In the genomic region with DNA sequence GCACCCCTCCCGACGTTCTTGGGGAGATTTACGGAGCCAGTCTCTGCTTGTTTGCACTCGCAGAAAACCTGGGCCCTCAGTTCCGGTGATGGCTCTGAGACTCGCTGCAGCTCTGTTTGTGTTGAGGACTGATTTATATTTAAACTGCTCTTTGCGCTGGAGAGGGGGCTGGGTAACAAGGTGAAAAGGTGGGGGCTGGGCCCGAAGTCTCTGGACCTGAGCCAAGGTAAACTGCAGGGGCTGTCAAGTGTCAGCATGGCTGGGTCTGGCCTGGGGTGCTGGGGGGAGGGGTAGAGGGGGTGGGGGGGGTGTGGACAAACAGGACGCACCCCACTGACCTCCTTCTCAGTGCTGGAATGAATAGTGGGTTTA, we compare ENCODE assay signal across 9 cellular contexts. TPM values are rescaled to one million over a fixed set of nuclear protein-coding genes. Genes with fewer than 3 reads are reported as not detected.
DNase-seq lines count a peak whose midpoint lies in the region; ATAC-seq and TF ChIP-seq lines count a peak whose summit lies in the region.
"Had no signal": no experiment of that assay in that cellular context is flagged by ENCODE, and none has a peak within 500 bp of the region (broad histone marks: within the 10 kb centered on the region; RNA-seq: fewer than 3 reads in every experiment).

No MANE protein-coding gene starts in this region.

- intact Hi-C loops in activated CD8-positive, alpha-beta T cell treated with anti-CD3 and anti-CD28 coated beads for 36 hours (cut with micrococcal nuclease): no loop called here

- H3K4me3 Mint-ChIP-seq in T-helper 2 cell treated with Interferon-gamma antibody and Interleukin-4, amounts not matched to agents 5 μg/mL and 100 μg/mL, for 36 hours: peak overlapping the region; percentile 4
- peak overlapping the region; percentile 66 for H3K4me3 Mint-ChIP-seq in activated CD8-positive, alpha-beta T cell treated with anti-CD3 and anti-CD28 coated beads for 36 hours

- WGBS in suprapubic skin: 13% methylated on average over 9 of the region's 9 CpGs

- CTCF ChIA-PET in activated CD8-positive, alpha-beta T cell treated with anti-CD3 and anti-CD28 coated beads for 36 hours (lab: Charles Lee): no interaction called here

- peaks cover 56% of the 10 kb centered on the region for H3K27me3 Mint-ChIP-seq in T-helper 2 cell treated with Interferon-gamma antibody and Interleukin-4, amounts not matched to agents 5 μg/mL and 100 μg/mL, for 36 hours (ENCODE audit: low read depth)
- peaks cover 36% of the 10 kb centered on the region for H3K27me3 Mint-ChIP-seq in activated CD8-positive, alpha-beta T cell treated with anti-CD3 and anti-CD28 coated beads for 36 hours

- no peaks in the 10 kb centered on the region for H3K9me3 Mint-ChIP-seq in T-helper 2 cell treated with Interferon-gamma antibody and Interleukin-4, amounts not matched to agents 5 μg/mL and 100 μg/mL, for 36 hours
- H3K9me3 Mint-ChIP-seq in activated CD8-positive, alpha-beta T cell treated with anti-CD3 and anti-CD28 coated beads for 36 hours: no peaks in the 10 kb centered on the region

- peak overlapping the region; percentile 65 for H3K4me3 ChIP-seq in iPS-18c (ENCODE audit: insufficient read depth, low read depth, low read length)
- peak overlapping the region; percentile 69 for H3K4me3 ChIP-seq in suprapubic skin

- ATAC-seq in activated CD8-positive, alpha-beta T cell treated with anti-CD3 and anti-CD28 coated beads for 36 hours: peak; percentile 34

- no peak overlapping the region for H3K27ac ChIP-seq in suprapubic skin

- no peaks in the 10 kb centered on the region for H3K36me3 ChIP-seq in suprapubic skin

- H3K9me3 ChIP-seq in iPS-18c (ENCODE audit: control insufficient read depth, insufficient read depth, low read length) (no peaks in the 10 kb centered on the region), suprapubic skin (no peaks in the 10 kb centered on the region)

- no peak for TF ChIP-seq POLR2A in suprapubic skin (IDR thresholded peaks at IDR 0.05)

- peaks cover 26% of the 10 kb centered on the region for H3K4me1 ChIP-seq in suprapubic skin

- peaks cover 24% of the 10 kb centered on the region for H3K27me3 ChIP-seq in suprapubic skin

- H3K27ac Mint-ChIP-seq in T-helper 2 cell treated with Interferon-gamma antibody and Interleukin-4, amounts not matched to agents 5 μg/mL and 100 μg/mL, for 36 hours: no peak overlapping the region
- H3K27ac Mint-ChIP-seq in activated CD8-positive, alpha-beta T cell treated with anti-CD3 and anti-CD28 coated beads for 36 hours: no peak overlapping the region
- H3K27ac Mint-ChIP-seq: CD4-positive, CD25-positive, alpha-beta regulatory T cell had no signal

- no peaks in the 10 kb centered on the region for H3K36me3 Mint-ChIP-seq in T-helper 2 cell treated with Interferon-gamma antibody and Interleukin-4, amounts not matched to agents 5 μg/mL and 100 μg/mL, for 36 hours (ENCODE audit: low read depth)
- no peaks in the 10 kb centered on the region for H3K36me3 Mint-ChIP-seq in activated CD8-positive, alpha-beta T cell treated with anti-CD3 and anti-CD28 coated beads for 36 hours (ENCODE audit: low read depth)
- H3K36me3 Mint-ChIP-seq: CD4-positive, CD25-positive, alpha-beta regulatory T cell had no signal

- H3K4me1 Mint-ChIP-seq in T-helper 2 cell treated with Interferon-gamma antibody and Interleukin-4, amounts not matched to agents 5 μg/mL and 100 μg/mL, for 36 hours (ENCODE audit: low read depth): peaks cover 2% of the 10 kb centered on the region
- peaks cover 2% of the 10 kb centered on the region for H3K4me1 Mint-ChIP-seq in activated CD8-positive, alpha-beta T cell treated with anti-CD3 and anti-CD28 coated beads for 36 hours (ENCODE audit: low read depth)

- DNase-seq in T-helper 2 cell treated with Interferon-gamma antibody and Interleukin-4, amounts not matched to agents 5 μg/mL and 100 μg/mL, for 36 hours (ENCODE audit: low spot score): no peak
- DNase-seq in T-helper 2 cell: no peak
- DNase-seq in activated CD8-positive, alpha-beta T cell treated with anti-CD3 and anti-CD28 coated beads for 36 hours: peak; percentile 9
- peak in 1 of 2 donors; percentile 52 for DNase-seq in suprapubic skin (ENCODE audit: low spot score in 2 of 2)
- DNase-seq in activated CD4-positive, alpha-beta T cell treated with anti-CD3 and anti-CD28 coated beads, Interleukin-2, amount 50 U/mL, for 4 hours: no peak
- DNase-seq in AG20443 (ENCODE audit: low spot score): no peak
- DNase-seq in OCI-M2 (lab: John Stamatoyannopoulos, UW; ENCODE audit: unreplicated experiment): no peak
- DNase-seq: CD4-positive, CD25-positive, alpha-beta regulatory T cell had no signal

- TF ChIP-seq CTCF in activated CD8-positive, alpha-beta T cell treated with anti-CD3 and anti-CD28 coated beads for 36 hours (IDR thresholded peaks at IDR 0.05): no peak
- no peak for TF ChIP-seq CTCF in suprapubic skin (IDR thresholded peaks at IDR 0.05)

- no peak for TF ChIP-seq EP300 in suprapubic skin (IDR thresholded peaks at IDR 0.05)

- POLR2A ChIA-PET in activated CD8-positive, alpha-beta T cell treated with anti-CD3 and anti-CD28 coated beads for 36 hours (lab: Charles Lee): no interaction called here

RNA-seq across cellular contexts. Expression of gene SLCO2A1, which starts 0.6 kb away (rescaled TPM):
- not detected for total RNA-seq in activated CD8-positive, alpha-beta T cell treated with anti-CD3 and anti-CD28 coated beads for 36 hours
- 10 to 100 TPM; 25.0 to 38.7 (median 29.4) TPM for total RNA-seq in suprapubic skin
- total RNA-seq: CD4-positive, CD25-positive, alpha-beta regulatory T cell had no signal

Comparison
In these comparisons a context has a peak if more than half of its experiments do, and no peak if none do; other contexts are left out.
1. RNA of gene SLCO2A1, which starts 0.6 kb away (total RNA-seq): 25.0 to 38.7 TPM in suprapubic skin; not detected in activated CD8-positive, alpha-beta T cell treated with anti-CD3 and anti-CD28 coated beads for 36 hours; every median in the first group is over 10 times any median in the second.